9 cellular contexts compared by ENCODE assay signal in the genomic region with DNA sequence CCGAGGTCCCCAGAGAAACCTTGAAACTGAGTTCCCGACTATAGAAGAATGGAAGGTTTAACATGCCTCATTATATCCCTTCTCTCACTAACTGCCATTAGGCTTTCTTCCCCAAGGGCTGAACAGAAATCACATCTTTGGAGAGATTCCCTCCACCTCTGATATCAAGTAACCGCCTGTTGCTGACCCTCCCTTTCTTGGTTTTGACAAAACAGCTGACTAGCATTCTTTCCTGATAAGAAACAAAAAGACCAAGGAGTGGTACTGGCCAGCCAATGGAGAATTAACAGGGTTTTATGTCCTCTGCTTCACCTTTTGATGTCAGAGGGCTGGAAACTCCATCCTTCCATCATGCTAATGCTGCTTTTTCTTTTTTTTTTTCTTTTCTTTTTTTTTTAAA.
"Had no signal": no experiment of that assay in that cellular context is flagged by ENCODE, and none has a peak within 500 bp of the region (broad histone marks: within the 10 kb centered on the region; RNA-seq: fewer than 3 reads in every experiment).

No MANE protein-coding gene starts in this region.

- H3K4me1 ChIP-seq: HAP-1 had no signal

- DNase-seq: GM23248, GOT3, H7, HFFc6, IMR-90, KBM-7 had no signal

- H3K4me3 ChIP-seq: GM23248, HAP-1 had no signal

- H3K36me3 ChIP-seq: HAP-1 had no signal

- H3K9ac ChIP-seq: GM23248 had no signal

- ATAC-seq: HCT116 had no signal

- H3K27ac ChIP-seq: GM23248 had no signal

- H2AFZ ChIP-seq: GM23248 had no signal

- FAIRE-seq: HTR-8/SVneo had no signal

- H3K9me3 ChIP-seq: HAP-1 had no signal
